Comparison of ENCODE assay signal across 2 cellular contexts in genomic region chr11:78041843-78042455, GRCh38.
TF ChIP-seq lines count a peak whose summit lies in the region.

No MANE protein-coding gene starts in this region.

TF ChIP-seq in HCT116, 20 proteins besides CTCF, POLR2A, EP300 and RAD21:
- TF ChIP-seq SP1 (IDR thresholded peaks at IDR 0.05; ENCODE audit: low read depth) (no peak), SRF (IDR thresholded peaks at IDR 0.05; ENCODE audit: low read depth) (no peak), CEBPB (IDR thresholded peaks at IDR 0.05; ENCODE audit: low read depth) (no peak), MAX (IDR thresholded peaks at IDR 0.05) (no peak), ZNF274 (IDR thresholded peaks at IDR 0.05; ENCODE audit: low read depth, low read length) (no peak), CBX3 (IDR thresholded peaks at IDR 0.05; ENCODE audit: low read depth) (no peak), ELF1 (IDR thresholded peaks at IDR 0.05; ENCODE audit: borderline replicate concordance, low read depth) (no peak), EZH2 (IDR thresholded peaks at IDR 0.05) (no peak), SIN3A (IDR thresholded peaks at IDR 0.05; ENCODE audit: low read depth) (no peak), EZH2phosphoT487 (IDR thresholded peaks at IDR 0.05; ENCODE audit: borderline replicate concordance) (no peak), FOSL1 (IDR thresholded peaks at IDR 0.05; ENCODE audit: low read depth) (no peak), TCF7L2 (IDR thresholded peaks at IDR 0.05; ENCODE audit: borderline replicate concordance, extremely low read depth, insufficient read depth, insufficient read length) (no peak)
- TF ChIP-seq, protein P1, sequence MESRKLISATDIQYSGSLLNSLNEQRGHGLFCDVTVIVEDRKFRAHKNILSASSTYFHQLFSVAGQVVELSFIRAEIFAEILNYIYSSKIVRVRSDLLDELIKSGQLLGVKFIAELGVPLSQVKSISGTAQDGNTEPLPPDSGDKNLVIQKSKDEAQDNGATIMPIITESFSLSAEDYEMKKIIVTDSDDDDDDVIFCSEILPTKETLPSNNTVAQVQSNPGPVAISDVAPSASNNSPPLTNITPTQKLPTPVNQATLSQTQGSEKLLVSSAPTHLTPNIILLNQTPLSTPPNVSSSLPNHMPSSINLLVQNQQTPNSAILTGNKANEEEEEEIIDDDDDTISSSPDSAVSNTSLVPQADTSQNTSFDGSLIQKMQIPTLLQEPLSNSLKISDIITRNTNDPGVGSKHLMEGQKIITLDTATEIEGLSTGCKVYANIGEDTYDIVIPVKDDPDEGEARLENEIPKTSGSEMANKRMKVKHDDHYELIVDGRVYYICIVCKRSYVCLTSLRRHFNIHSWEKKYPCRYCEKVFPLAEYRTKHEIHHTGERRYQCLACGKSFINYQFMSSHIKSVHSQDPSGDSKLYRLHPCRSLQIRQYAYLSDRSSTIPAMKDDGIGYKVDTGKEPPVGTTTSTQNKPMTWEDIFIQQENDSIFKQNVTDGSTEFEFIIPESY (IDR thresholded peaks at IDR 0.05; ENCODE audit: extremely low read depth, insufficient replicate concordance, low read length) = no peak

TF ChIP-seq in H1, 55 proteins besides CTCF, POLR2A, EP300 and RAD21:
- TF ChIP-seq RNF2 (IDR thresholded peaks at IDR 0.05; ENCODE audit: borderline replicate concordance, low read depth, low read length, missing control alignments, poor library complexity, severe bottlenecking) (no peak), PHF8 (conservative IDR thresholded peaks at IDR 0.05; ENCODE audit: low read depth, low read length) (no peak), POU5F1 (IDR thresholded peaks at IDR 0.05; ENCODE audit: low read depth, low read length) (no peak), EZH2 (IDR thresholded peaks at IDR 0.05; ENCODE audit: low read depth, low read length, severe bottlenecking) (no peak), SP1 (IDR thresholded peaks at IDR 0.05; ENCODE audit: low read depth, low read length) (no peak), MAFK (IDR thresholded peaks at IDR 0.05; ENCODE audit: low read depth, low read length) (no peak), YY1 (IDR thresholded peaks at IDR 0.05; ENCODE audit: low read depth, low read length) (peak; percentile 78), SIX5 (IDR thresholded peaks at IDR 0.05; ENCODE audit: low read depth, low read length) (no peak), TAF7 (optimal IDR thresholded peaks at IDR 0.05; ENCODE audit: borderline replicate concordance, low read depth, low read length) (no peak)
